Comparison of ENCODE assay signal across 10 cellular contexts in genomic region chr17:81183316-81183715, GRCh38. TPM values are rescaled to one million over a fixed set of nuclear protein-coding genes. Genes with fewer than 3 reads are reported as not detected.
"Had no signal": no experiment of that assay in that cellular context is flagged by ENCODE, and none has a peak within 500 bp of the region (broad histone marks: within the 10 kb centered on the region; RNA-seq: fewer than 3 reads in every experiment).

No MANE protein-coding gene starts in this region.

- H3K4me1 ChIP-seq: HAP-1 had no signal

- H3K9me3 ChIP-seq: HAP-1 had no signal

- H3K27ac ChIP-seq: GM23248 had no signal

- H3K9ac ChIP-seq: GM23248 had no signal

- H3K9me3 Mint-ChIP-seq: HFFc6 had no signal

- ATAC-seq: HCT116 had no signal

- H3K27ac Mint-ChIP-seq: HFFc6 had no signal

- DNase-seq: GM23248, GOT3, H7, HFFc6, IMR-90, KBM-7 had no signal

- H3K4me3 Mint-ChIP-seq: HFFc6 had no signal

- H3K4me3 ChIP-seq: GM23248, HAP-1 had no signal

- H2AFZ ChIP-seq: GM23248 had no signal

- H3K36me3 ChIP-seq: HAP-1 had no signal

RNA-seq across cellular contexts. Expression of gene PVALEF, which starts 18.0 kb away (rescaled TPM):
- total RNA-seq: GM23248, H4, H7, HFFc6, HT-29, IMR-90 had no signal
- polyA plus RNA-seq: GM23248, IMR-90 had no signal
